ENCODE assay signal across 35 cellular contexts in genomic region chr2:118145207-118145606, GRCh38.
"Had no signal": no experiment of that assay in that cellular context is flagged by ENCODE, and none has a peak within 500 bp of the region (broad histone marks: within the 10 kb centered on the region; RNA-seq: fewer than 3 reads in every experiment).

No MANE protein-coding gene starts in this region.

- H3K4me3 Mint-ChIP-seq: activated CD8-positive, alpha-beta T cell treated with anti-CD3 and anti-CD28 coated beads, Interleukin-2, amount 10 ng/mL, durations not matched to agents 7 days and 5 days; activated T-cell treated with anti-CD3 and anti-CD28 coated beads, Interleukin-2, amount 50 U/mL, for 24 hours had no signal

- H3K36me3 ChIP-seq: adrenal gland, breast epithelium, WERI-Rb-1 had no signal

- H3K4me1 ChIP-seq: adrenal gland, body of pancreas, breast epithelium had no signal

- H3K9me3 Mint-ChIP-seq: activated naive CD4-positive, alpha-beta T cell treated with anti-CD3 and anti-CD28 coated beads, Interleukin-2, amount 50 U/mL, for 72 hours; activated T-cell treated with anti-CD3 and anti-CD28 coated beads, Interleukin-2, amount 50 U/mL, for 24 hours; activated T-helper 2 cell treated with anti-CD3 and anti-CD28 coated beads, Interferon-gamma antibody, Interleukin-2, Interleukin-4, amounts not matched to agents 10 μg/mL and 5 μg/mL and 100 μg/mL, durations not matched to agents 14 hours and 24 hours and 36 hours had no signal

- H3K27me3 ChIP-seq: adrenal gland, body of pancreas, breast epithelium had no signal

- H3K27ac ChIP-seq: adrenal gland, body of pancreas, breast epithelium, PC-9, RWPE1, SK-N-MC, WERI-Rb-1 had no signal

- H3K27ac Mint-ChIP-seq: activated CD8-positive, alpha-beta T cell treated with anti-CD3 and anti-CD28 coated beads, Interleukin-2, amount 10 ng/mL, durations not matched to agents 7 days and 5 days; activated naive CD4-positive, alpha-beta T cell treated with anti-CD3 and anti-CD28 coated beads, Interleukin-2, amount 50 U/mL, for 72 hours; activated T-cell treated with anti-CD3 and anti-CD28 coated beads, Interleukin-2, amount 50 U/mL, for 24 hours; activated T-helper 2 cell treated with anti-CD3 and anti-CD28 coated beads, Interferon-gamma antibody, Interleukin-2, Interleukin-4, amounts not matched to agents 10 μg/mL and 5 μg/mL and 100 μg/mL, durations not matched to agents 14 hours and 24 hours and 36 hours had no signal

- H3K9me3 ChIP-seq: adrenal gland, body of pancreas, breast epithelium had no signal

- H3K4me3 ChIP-seq: adrenal gland, body of pancreas, breast epithelium, PC-9, SK-N-MC had no signal

- DNase-seq: activated CD4-positive, alpha-beta T cell treated with anti-CD3 and anti-CD28 coated beads for 1 hour; activated CD4-positive, alpha-beta T cell treated with anti-CD3 and anti-CD28 coated beads for 48 hours; activated CD4-positive, alpha-beta T cell treated with anti-CD3 and anti-CD28 coated beads, Interleukin-2, amount 50 U/mL, for 48 hours; activated CD4-positive, CD25-positive, alpha-beta regulatory T cell; activated CD8-positive, alpha-beta T cell treated with anti-CD3 and anti-CD28 coated beads, Interleukin-2, amount 10 ng/mL, durations not matched to agents 7 days and 5 days; activated gamma-delta T cell; activated naive CD4-positive, alpha-beta T cell treated with Interleukin-2 at 50 U/mL for 16 hours; activated T-cell treated with anti-CD3 and anti-CD28 coated beads, Interleukin-2, amount 50 U/mL, for 24 hours; adrenal gland; body of pancreas; caudate nucleus; cerebellar nuclear complex; Karpas-422; KBM-7; MM.1S; MV-4-11; NCI-H1092; NCI-H1436 treated with DMSO at 0.1 percent for 48 hours; NCI-H1694 treated with DMSO at 0.1 percent for 48 hours; NCI-H2029 treated with DMSO at 0.1 percent for 48 hours; NCI-H2107; NCI-H2171; NCI-H510A; NCI-H526; NCI-H748 treated with DMSO at 0.1 percent for 48 hours; NK-92 treated with Interleukin-12 subunit alpha and Interleukin-12 subunit beta, amount 100 ng/mL, for 24 hours; PC-9; Right ventricle myocardium superior; T1000; WERI-Rb-1 had no signal

- ATAC-seq: activated CD8-positive, alpha-beta T cell treated with anti-CD3 and anti-CD28 coated beads, Interleukin-2, amount 10 ng/mL, durations not matched to agents 7 days and 5 days; activated naive CD4-positive, alpha-beta T cell treated with anti-CD3 and anti-CD28 coated beads, Interleukin-2, amount 50 U/mL, for 72 hours; body of pancreas had no signal
